Comparison of ENCODE assay signal across 8 cellular contexts in genomic region chr1:157992813-157993178, GRCh38. TPM values are rescaled to one million over a fixed set of nuclear protein-coding genes. Genes with fewer than 3 reads are reported as not detected.
DNase-seq lines count a peak whose midpoint lies in the region; ATAC-seq and TF ChIP-seq lines count a peak whose summit lies in the region.

No MANE protein-coding gene starts in this region.

- H3K36me3 ChIP-seq in GM23248 (ENCODE audit: low read depth): no peaks in the 10 kb centered on the region

- no peaks in the 10 kb centered on the region for H3K27me3 ChIP-seq in GM23248 (replicated peaks; ENCODE audit: insufficient read depth)

- H2AFZ ChIP-seq in GM23248: peak overlapping the region; percentile 81

- no peak for TF ChIP-seq CTCF in GM13976 (IDR thresholded peaks at IDR 0.05; ENCODE audit: borderline replicate concordance, control extremely low read depth, extremely low read depth, insufficient read depth, missing control alignments)

- intact Hi-C loops in Right ventricle myocardium superior (cut with DNase I): loop anchor here (2.0 to 5.0 kb wide), 2 partner anchors 45 to 94 kb away; no protein-coding TSS in a partner anchor

- peak overlapping the region; percentile 5; the same call in 1 of the 2 replicates for H3K27ac ChIP-seq in GM23248

- peaks cover 31% of the 10 kb centered on the region for H3K4me1 ChIP-seq in GM23248 (ENCODE audit: insufficient read depth)

- H3K4me2 ChIP-seq in GM23248 (ENCODE audit: unreplicated experiment): peak overlapping the region; percentile 71

- no peaks in the 10 kb centered on the region for H4K20me1 ChIP-seq in GM23248 (ENCODE audit: insufficient read depth)

- peaks cover 48% of the 10 kb centered on the region for H3K79me2 ChIP-seq in GM23248 (ENCODE audit: insufficient read depth)

- H3K9me2 ChIP-seq in GM23248 (ENCODE audit: insufficient read depth): no peaks in the 10 kb centered on the region

- H3K4me3 ChIP-seq in GM23248: peak overlapping the region; percentile 97

- peaks cover 17% of the 10 kb centered on the region; the same call in 1 of the 2 replicates for H3F3A ChIP-seq in GM23248 (ENCODE audit: insufficient read depth)

- ATAC-seq in Right ventricle myocardium superior (ENCODE audit: poor library complexity): peak; percentile 17

- no peaks in the 10 kb centered on the region for H3K9me3 ChIP-seq in GM23248 (ENCODE audit: low read depth)

- peak overlapping the region; percentile 92 for H3K9ac ChIP-seq in GM23248

- WGBS in GM23248 (ENCODE audit: low coverage in 1 of 2, low lambda C conversion rate in 2 of 2, missing lambda C conversion rate in 2 of 2), 2 experiments: 1 to 6% methylated on average over 7 to 8 of the region's 8 CpGs

- DNase-seq in GM23248 (no peak), SKM-1 treated with dmso at 0.1 percent for 144 hours (lab: John Stamatoyannopoulos, UW; ENCODE audit: unreplicated experiment) (peak; percentile 62), Right ventricle myocardium superior (no peak), retina (peak; percentile 63), NCI-H1436 (lab: John Stamatoyannopoulos, UW) (no peak), NCI-H128 (lab: John Stamatoyannopoulos, UW; ENCODE audit: unreplicated experiment) (no peak), RKO (ENCODE audit: low spot score) (no peak), GM13976 (ENCODE audit: low spot score) (no peak)

- in situ Hi-C loops in GM23248 (cut with MboI) (no loop called here), GM13976 (cut with MboI; ENCODE audit: low sequenced_read_pairs, unreplicated experiment) (no loop called here)

RNA-seq across cellular contexts. Expression of gene KIRREL1, which starts 0.6 kb away (rescaled TPM):
- total RNA-seq in GM23248 (2014; rRNA removed; shearing (Covaris generic)): 108 and 110 TPM in 2 replicates
- 33.3 and 33.7 TPM in 2 replicates for polyA plus RNA-seq in GM23248 (2016; fragmentation: Nextera tagmentation; extraction: Ambion mirVana)
- 9.5 TPM for total RNA-seq in Right ventricle myocardium superior

Comparison
In these comparisons a context has a peak if more than half of its experiments do, and no peak if none do; other contexts are left out.
1. DNase-seq: peak in SKM-1 treated with dmso at 0.1 percent for 144 hours (single experiment) and retina (single experiment); none in GM23248 (single experiment), Right ventricle myocardium superior (single experiment), NCI-H1436 (single experiment), NCI-H128 (single experiment), RKO (single experiment) and GM13976 (single experiment).
2. RNA of gene KIRREL1, which starts 0.6 kb away (total RNA-seq): 108 to 110 TPM in GM23248; 9.5 TPM in Right ventricle myocardium superior (single experiment); every median in the first group is over 10 times any median in the second.